In the genomic region with DNA sequence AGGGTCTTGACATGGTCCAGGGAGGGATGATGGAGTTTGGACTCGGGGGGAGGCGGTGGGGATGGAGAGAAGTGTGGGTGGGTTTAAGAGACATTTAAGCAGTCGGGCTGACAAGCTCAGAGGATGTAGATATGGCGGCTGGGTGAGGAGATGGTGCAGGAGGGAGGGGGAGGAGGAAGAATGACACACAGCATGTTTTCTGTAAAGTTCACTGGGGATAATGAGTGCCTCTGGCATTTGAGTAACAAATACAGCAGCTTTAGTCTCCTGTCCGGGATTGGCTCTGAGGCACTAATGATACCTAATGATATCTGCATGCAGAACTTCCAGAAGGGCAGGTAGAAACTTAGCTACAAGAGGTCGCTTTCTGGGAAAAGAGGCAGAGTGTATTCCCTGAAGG, we compare ENCODE assay signal across 1 cellular context.
TF ChIP-seq lines count a peak whose summit lies in the region.

No MANE protein-coding gene starts in this region.

TF ChIP-seq in SK-N-SH, 30 proteins besides CTCF, POLR2A, EP300 and RAD21:
- TF ChIP-seq NRF1 (IDR thresholded peaks at IDR 0.05; ENCODE audit: low read depth, low read length) (no peak), SIN3A (IDR thresholded peaks at IDR 0.05; ENCODE audit: borderline replicate concordance, low read depth, low read length) (no peak), GATA2 (CRISPR knock-in tag; IDR thresholded peaks at IDR 0.05) (no peak), YY1 (IDR thresholded peaks at IDR 0.05; ENCODE audit: low read depth) (no peak), EZH2phosphoT487 (IDR thresholded peaks at IDR 0.05; ENCODE audit: borderline replicate concordance, low read depth) (no peak), FOSL2 (IDR thresholded peaks at IDR 0.05; ENCODE audit: borderline replicate concordance, low read depth) (no peak), FOXM1 (IDR thresholded peaks at IDR 0.05; ENCODE audit: low read depth) (no peak), JUND (IDR thresholded peaks at IDR 0.05) (no peak), NFIC (IDR thresholded peaks at IDR 0.05; ENCODE audit: borderline replicate concordance) (no peak)
- TF ChIP-seq, protein P1, sequence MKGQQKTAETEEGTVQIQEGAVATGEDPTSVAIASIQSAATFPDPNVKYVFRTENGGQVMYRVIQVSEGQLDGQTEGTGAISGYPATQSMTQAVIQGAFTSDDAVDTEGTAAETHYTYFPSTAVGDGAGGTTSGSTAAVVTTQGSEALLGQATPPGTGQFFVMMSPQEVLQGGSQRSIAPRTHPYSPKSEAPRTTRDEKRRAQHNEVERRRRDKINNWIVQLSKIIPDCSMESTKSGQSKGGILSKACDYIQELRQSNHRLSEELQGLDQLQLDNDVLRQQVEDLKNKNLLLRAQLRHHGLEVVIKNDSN (IDR thresholded peaks at IDR 0.05; ENCODE audit: borderline replicate concordance, low read depth) = no peak
